In the genomic region with DNA sequence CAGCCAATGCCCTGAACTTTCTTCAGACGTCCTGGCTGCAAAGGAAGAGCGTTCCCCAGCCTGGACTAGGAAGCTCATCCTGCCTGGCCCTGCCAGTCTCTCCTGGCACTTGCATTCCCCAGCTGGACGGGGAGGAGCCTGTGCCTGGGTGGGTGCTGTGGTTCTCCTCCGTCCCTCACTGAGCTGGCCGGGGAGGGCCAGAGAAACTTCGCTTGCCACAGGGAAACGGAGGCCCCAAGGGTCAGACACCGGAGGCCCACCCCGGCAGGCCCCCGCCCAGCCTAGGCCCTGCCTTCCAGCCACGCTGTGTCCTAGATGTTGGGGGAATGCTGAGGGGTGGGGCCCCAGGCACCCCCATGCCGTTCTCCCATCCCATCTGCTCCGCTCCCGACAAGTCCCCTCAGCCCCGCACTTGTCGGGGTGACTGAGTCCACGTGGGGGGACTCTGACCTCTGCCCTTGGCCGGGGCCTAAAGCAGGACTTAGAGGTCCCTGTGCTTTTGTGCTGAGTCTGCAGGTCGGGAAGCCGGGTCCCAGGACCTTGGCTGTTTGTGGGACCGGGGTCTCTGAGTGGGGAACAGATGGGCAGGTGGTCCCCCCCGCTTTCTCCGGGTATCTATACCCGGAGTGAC, we compare ENCODE assay signal across 1 cellular context.
TF ChIP-seq lines count a peak whose summit lies in the region.

No MANE protein-coding gene starts in this region.

TF ChIP-seq in WTC11, 78 proteins besides CTCF, POLR2A, EP300 and RAD21 (continued from another document):
- TF ChIP-seq, protein P1, sequence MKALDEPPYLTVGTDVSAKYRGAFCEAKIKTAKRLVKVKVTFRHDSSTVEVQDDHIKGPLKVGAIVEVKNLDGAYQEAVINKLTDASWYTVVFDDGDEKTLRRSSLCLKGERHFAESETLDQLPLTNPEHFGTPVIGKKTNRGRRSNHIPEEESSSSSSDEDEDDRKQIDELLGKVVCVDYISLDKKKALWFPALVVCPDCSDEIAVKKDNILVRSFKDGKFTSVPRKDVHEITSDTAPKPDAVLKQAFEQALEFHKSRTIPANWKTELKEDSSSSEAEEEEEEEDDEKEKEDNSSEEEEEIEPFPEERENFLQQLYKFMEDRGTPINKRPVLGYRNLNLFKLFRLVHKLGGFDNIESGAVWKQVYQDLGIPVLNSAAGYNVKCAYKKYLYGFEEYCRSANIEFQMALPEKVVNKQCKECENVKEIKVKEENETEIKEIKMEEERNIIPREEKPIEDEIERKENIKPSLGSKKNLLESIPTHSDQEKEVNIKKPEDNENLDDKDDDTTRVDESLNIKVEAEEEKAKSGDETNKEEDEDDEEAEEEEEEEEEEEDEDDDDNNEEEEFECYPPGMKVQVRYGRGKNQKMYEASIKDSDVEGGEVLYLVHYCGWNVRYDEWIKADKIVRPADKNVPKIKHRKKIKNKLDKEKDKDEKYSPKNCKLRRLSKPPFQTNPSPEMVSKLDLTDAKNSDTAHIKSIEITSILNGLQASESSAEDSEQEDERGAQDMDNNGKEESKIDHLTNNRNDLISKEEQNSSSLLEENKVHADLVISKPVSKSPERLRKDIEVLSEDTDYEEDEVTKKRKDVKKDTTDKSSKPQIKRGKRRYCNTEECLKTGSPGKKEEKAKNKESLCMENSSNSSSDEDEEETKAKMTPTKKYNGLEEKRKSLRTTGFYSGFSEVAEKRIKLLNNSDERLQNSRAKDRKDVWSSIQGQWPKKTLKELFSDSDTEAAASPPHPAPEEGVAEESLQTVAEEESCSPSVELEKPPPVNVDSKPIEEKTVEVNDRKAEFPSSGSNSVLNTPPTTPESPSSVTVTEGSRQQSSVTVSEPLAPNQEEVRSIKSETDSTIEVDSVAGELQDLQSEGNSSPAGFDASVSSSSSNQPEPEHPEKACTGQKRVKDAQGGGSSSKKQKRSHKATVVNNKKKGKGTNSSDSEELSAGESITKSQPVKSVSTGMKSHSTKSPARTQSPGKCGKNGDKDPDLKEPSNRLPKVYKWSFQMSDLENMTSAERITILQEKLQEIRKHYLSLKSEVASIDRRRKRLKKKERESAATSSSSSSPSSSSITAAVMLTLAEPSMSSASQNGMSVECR (CRISPR knock-in tag; IDR thresholded peaks at IDR 0.05; ENCODE audit: borderline replicate concordance): no peak
- TF ChIP-seq OVOL2 (CRISPR knock-in tag; IDR thresholded peaks at IDR 0.05; ENCODE audit: borderline replicate concordance): no peak
- TF ChIP-seq ZNF317 (CRISPR knock-in tag; IDR thresholded peaks at IDR 0.05; ENCODE audit: borderline replicate concordance, low read depth): no peak
- TF ChIP-seq, protein P2, sequence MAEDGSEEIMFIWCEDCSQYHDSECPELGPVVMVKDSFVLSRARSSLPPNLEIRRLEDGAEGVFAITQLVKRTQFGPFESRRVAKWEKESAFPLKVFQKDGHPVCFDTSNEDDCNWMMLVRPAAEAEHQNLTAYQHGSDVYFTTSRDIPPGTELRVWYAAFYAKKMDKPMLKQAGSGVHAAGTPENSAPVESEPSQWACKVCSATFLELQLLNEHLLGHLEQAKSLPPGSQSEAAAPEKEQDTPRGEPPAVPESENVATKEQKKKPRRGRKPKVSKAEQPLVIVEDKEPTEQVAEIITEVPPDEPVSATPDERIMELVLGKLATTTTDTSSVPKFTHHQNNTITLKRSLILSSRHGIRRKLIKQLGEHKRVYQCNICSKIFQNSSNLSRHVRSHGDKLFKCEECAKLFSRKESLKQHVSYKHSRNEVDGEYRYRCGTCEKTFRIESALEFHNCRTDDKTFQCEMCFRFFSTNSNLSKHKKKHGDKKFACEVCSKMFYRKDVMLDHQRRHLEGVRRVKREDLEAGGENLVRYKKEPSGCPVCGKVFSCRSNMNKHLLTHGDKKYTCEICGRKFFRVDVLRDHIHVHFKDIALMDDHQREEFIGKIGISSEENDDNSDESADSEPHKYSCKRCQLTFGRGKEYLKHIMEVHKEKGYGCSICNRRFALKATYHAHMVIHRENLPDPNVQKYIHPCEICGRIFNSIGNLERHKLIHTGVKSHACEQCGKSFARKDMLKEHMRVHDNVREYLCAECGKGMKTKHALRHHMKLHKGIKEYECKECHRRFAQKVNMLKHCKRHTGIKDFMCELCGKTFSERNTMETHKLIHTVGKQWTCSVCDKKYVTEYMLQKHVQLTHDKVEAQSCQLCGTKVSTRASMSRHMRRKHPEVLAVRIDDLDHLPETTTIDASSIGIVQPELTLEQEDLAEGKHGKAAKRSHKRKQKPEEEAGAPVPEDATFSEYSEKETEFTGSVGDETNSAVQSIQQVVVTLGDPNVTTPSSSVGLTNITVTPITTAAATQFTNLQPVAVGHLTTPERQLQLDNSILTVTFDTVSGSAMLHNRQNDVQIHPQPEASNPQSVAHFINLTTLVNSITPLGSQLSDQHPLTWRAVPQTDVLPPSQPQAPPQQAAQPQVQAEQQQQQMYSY (CRISPR knock-in tag; IDR thresholded peaks at IDR 0.05): no peak
- TF ChIP-seq, protein P3, sequence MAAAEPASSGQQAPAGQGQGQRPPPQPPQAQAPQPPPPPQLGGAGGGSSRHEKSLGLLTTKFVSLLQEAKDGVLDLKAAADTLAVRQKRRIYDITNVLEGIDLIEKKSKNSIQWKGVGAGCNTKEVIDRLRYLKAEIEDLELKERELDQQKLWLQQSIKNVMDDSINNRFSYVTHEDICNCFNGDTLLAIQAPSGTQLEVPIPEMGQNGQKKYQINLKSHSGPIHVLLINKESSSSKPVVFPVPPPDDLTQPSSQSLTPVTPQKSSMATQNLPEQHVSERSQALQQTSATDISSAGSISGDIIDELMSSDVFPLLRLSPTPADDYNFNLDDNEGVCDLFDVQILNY (CRISPR knock-in tag; IDR thresholded peaks at IDR 0.05): no peak
- no peak for TF ChIP-seq ELF4 (CRISPR knock-in tag; IDR thresholded peaks at IDR 0.05; ENCODE audit: low read depth)
- TF ChIP-seq, protein P4, sequence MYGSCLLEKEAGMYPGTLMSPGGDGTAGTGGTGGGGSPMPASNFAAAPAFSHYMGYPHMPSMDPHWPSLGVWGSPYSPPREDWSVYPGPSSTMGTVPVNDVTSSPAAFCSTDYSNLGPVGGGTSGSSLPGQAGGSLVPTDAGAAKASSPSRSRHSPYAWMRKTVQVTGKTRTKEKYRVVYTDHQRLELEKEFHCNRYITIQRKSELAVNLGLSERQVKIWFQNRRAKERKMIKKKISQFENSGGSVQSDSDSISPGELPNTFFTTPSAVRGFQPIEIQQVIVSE (CRISPR knock-in tag; IDR thresholded peaks at IDR 0.05; ENCODE audit: borderline replicate concordance): no peak
- no peak for TF ChIP-seq KAT7 (CRISPR knock-in tag; IDR thresholded peaks at IDR 0.05; ENCODE audit: borderline replicate concordance)
- TF ChIP-seq, protein P5, sequence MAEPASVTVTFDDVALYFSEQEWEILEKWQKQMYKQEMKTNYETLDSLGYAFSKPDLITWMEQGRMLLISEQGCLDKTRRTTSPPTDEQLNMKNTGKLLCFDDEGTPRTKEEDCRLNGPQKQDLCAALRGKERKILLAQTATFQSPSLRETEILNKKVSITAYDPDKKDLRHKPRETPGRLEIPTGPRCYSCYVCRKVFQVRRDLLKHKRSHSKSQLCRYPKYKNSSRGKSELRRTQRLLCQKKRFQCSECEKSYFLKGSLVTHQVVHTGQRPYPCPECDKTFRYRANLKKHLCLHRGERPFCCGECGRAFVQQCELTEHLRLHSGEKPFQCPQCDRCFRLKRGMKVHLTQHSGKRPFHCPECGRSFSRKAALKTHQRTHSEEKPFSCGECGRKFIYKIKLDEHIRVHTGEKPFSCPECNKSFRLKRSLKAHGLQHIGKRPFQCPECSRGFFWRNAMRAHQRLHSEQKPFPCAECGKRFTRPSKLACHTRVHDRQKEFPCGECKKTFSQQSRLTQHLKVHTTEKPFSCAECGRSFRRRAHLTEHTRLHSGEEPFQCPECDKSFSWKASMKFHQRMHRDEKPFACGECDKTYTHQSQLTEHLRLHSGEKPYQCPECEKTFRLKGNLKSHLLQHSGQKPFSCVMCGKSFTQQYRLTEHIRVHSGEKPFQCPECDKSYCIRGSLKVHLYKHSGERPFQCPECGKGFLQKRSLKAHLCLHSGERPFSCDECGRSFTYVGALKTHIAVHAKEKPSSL (CRISPR knock-in tag; conservative IDR thresholded peaks at IDR 0.05): no peak
- TF ChIP-seq, protein P6, sequence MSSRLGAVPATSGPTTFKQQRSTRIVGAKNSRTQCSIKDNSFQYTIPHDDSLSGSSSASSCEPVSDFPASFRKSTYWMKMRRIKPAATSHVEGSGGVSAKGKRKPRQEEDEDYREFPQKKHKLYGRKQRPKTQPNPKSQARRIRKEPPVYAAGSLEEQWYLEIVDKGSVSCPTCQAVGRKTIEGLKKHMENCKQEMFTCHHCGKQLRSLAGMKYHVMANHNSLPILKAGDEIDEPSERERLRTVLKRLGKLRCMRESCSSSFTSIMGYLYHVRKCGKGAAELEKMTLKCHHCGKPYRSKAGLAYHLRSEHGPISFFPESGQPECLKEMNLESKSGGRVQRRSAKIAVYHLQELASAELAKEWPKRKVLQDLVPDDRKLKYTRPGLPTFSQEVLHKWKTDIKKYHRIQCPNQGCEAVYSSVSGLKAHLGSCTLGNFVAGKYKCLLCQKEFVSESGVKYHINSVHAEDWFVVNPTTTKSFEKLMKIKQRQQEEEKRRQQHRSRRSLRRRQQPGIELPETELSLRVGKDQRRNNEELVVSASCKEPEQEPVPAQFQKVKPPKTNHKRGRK (CRISPR knock-in tag; IDR thresholded peaks at IDR 0.05; ENCODE audit: borderline replicate concordance): no peak
